ENCODE assay signal across 9 cellular contexts in genomic region chr6:168035661-168036616, GRCh38. TPM values are rescaled to one million over a fixed set of nuclear protein-coding genes. Genes with fewer than 3 reads are reported as not detected.
DNase-seq lines count a peak whose midpoint lies in the region; ATAC-seq and TF ChIP-seq lines count a peak whose summit lies in the region.
"Had no signal": no experiment of that assay in that cellular context is flagged by ENCODE, and none has a peak within 500 bp of the region (broad histone marks: within the 10 kb centered on the region; RNA-seq: fewer than 3 reads in every experiment).

No MANE protein-coding gene starts in this region.

- intact Hi-C loops in body of pancreas (cut with DNase I): no loop called here

- no peak for ATAC-seq in body of pancreas
- no peak for ATAC-seq in GM21390 (IDR thresholded peaks at IDR 0.05; ENCODE audit: unreplicated experiment)
- ATAC-seq in GM21447 (IDR thresholded peaks at IDR 0.05; ENCODE audit: unreplicated experiment): no peak

- 36 to 56% methylated on average over 17 to 29 of the region's 29 CpGs for WGBS in body of pancreas, 2 donors
- WGBS in thymus: 11% methylated on average over 29 of the region's 29 CpGs

- TF ChIP-seq CTCF in C4-2B (conservative IDR thresholded peaks at IDR 0.05): no peak
- TF ChIP-seq CTCF in body of pancreas (IDR thresholded peaks at IDR 0.05): no peak

- peaks cover 6% of the 10 kb centered on the region for H3K4me1 ChIP-seq in body of pancreas
- peaks cover 3% of the 10 kb centered on the region for H3K4me1 ChIP-seq in thymus (ENCODE audit: control insufficient read depth, insufficient read depth, low read length)

- H3K27ac ChIP-seq in C4-2B: peak overlapping the region; percentile 55
- peak overlapping the region; percentile 2 to 68 (median 55) for H3K27ac ChIP-seq in body of pancreas
- peak overlapping the region; percentile 77 for H3K27ac ChIP-seq in thymus (ENCODE audit: low read depth)

- H3K27me3 ChIP-seq in body of pancreas (no peaks in the 10 kb centered on the region), thymus (ENCODE audit: control insufficient read depth, insufficient read depth) (peaks cover 6% of the 10 kb centered on the region)

- H3K36me3 ChIP-seq in body of pancreas (replicated peaks in 1 of 2; ENCODE audit: insufficient read depth in 1 of 2, low read depth in 2 of 2) (no peaks in the 10 kb centered on the region), thymus (ENCODE audit: control insufficient read depth, insufficient read depth) (no peaks in the 10 kb centered on the region)

- H3K9me3 ChIP-seq in body of pancreas (peaks cover 0 to 17% (median 3%) of the 10 kb centered on the region in 3 donors), thymus (ENCODE audit: control insufficient read depth) (peaks cover 3% of the 10 kb centered on the region)

- H3K4me3 ChIP-seq in body of pancreas (no peak overlapping the region), thymus (ENCODE audit: low read length) (peak overlapping the region; percentile 29)

- TF ChIP-seq POLR2A in body of pancreas (IDR thresholded peaks at IDR 0.05): no peak

- peak; percentile 16 for DNase-seq in LoVo (ENCODE audit: low spot score)
- no peak for DNase-seq in body of pancreas
- DNase-seq in kidney tubule cell (ENCODE audit: low spot score): peak; percentile 28
- DNase-seq in NCI-H146 (lab: John Stamatoyannopoulos, UW): no peak

RNA-seq across cellular contexts. Expression of gene KIF25, which starts 38.5 kb away (rescaled TPM):
- total RNA-seq in body of pancreas: 1 to 10 TPM in 1 of 2 donors, not detected in 1; 1.8 TPM
- polyA plus RNA-seq in thymus: 1.5 TPM
- total RNA-seq: glomerular endothelial cell had no signal

RNA-seq across cellular contexts. Expression of gene FRMD1, which starts 43.1 kb away (rescaled TPM):
- not detected for total RNA-seq in body of pancreas
- polyA plus RNA-seq in thymus: 1.3 TPM
- total RNA-seq: glomerular endothelial cell had no signal

Comparison
In these comparisons a context has a peak if more than half of its experiments do, and no peak if none do; other contexts are left out.
1. DNase-seq: peak in LoVo (single experiment) and kidney tubule cell (single experiment); none in body of pancreas (0 of 4) and NCI-H146 (single experiment).
2. Peak in every context shown above with its lines, with median percentiles within 50 percentile points of each other: H3K27ac ChIP-seq.